Comparison of ENCODE assay signal across 20 cellular contexts in genomic region chr11:94835571-94835970, GRCh38.
DNase-seq lines count a peak whose midpoint lies in the region; ATAC-seq and TF ChIP-seq lines count a peak whose summit lies in the region.
"Had no signal": no experiment of that assay in that cellular context is flagged by ENCODE, and none has a peak within 500 bp of the region (broad histone marks: within the 10 kb centered on the region; RNA-seq: fewer than 3 reads in every experiment).

No MANE protein-coding gene starts in this region.

- H3K9me3 Mint-ChIP-seq in chondrocyte (ENCODE audit: low read depth) = no peaks in the 10 kb centered on the region
- H3K9me3 Mint-ChIP-seq: activated CD4-positive, alpha-beta T cell treated with anti-CD3 and anti-CD28 coated beads, Interleukin-2, amount 10 ng/mL, durations not matched to agents 7 days and 5 days; activated naive CD4-positive, alpha-beta T cell treated with anti-CD3 and anti-CD28 coated beads, Interleukin-2, amount 10 ng/mL, durations not matched to agents 7 days and 5 days had no signal

- CTCF ChIA-PET in PC-9 (lab: Charles Lee) = no interaction called here

- H3K4me3 Mint-ChIP-seq in chondrocyte (ENCODE audit: unreplicated experiment) = no peak overlapping the region
- H3K4me3 Mint-ChIP-seq: activated CD4-positive, alpha-beta T cell treated with anti-CD3 and anti-CD28 coated beads, Interleukin-2, amount 10 ng/mL, durations not matched to agents 7 days and 5 days; activated naive CD4-positive, alpha-beta T cell treated with anti-CD3 and anti-CD28 coated beads, Interleukin-2, amount 10 ng/mL, durations not matched to agents 7 days and 5 days had no signal

- H3K4me2 ChIP-seq in PC-9 = no peak overlapping the region

- no peak overlapping the region for H2AFZ ChIP-seq in PC-9

- H3K4me1 Mint-ChIP-seq in chondrocyte (ENCODE audit: low read depth) = peaks cover 42% of the 10 kb centered on the region
- H3K4me1 Mint-ChIP-seq: activated CD4-positive, alpha-beta T cell treated with anti-CD3 and anti-CD28 coated beads, Interleukin-2, amount 10 ng/mL, durations not matched to agents 7 days and 5 days; activated naive CD4-positive, alpha-beta T cell treated with anti-CD3 and anti-CD28 coated beads, Interleukin-2, amount 10 ng/mL, durations not matched to agents 7 days and 5 days had no signal

- H3K4me3 ChIP-seq in PC-9 = no peak overlapping the region
- H3K4me3 ChIP-seq in right lobe of liver = no peak overlapping the region
- H3K4me3 ChIP-seq in upper lobe of right lung = no peak overlapping the region
- H3K4me3 ChIP-seq: pancreas, SK-N-MC, skin epidermis, suprapubic skin had no signal

- peaks cover 63% of the 10 kb centered on the region for H3F3A ChIP-seq in PC-9 (ENCODE audit: insufficient read depth, low read depth)

- H3K9me3 ChIP-seq in PC-9 (ENCODE audit: insufficient read depth, low read depth) = no peaks in the 10 kb centered on the region
- H3K9me3 ChIP-seq in right lobe of liver = no peaks in the 10 kb centered on the region
- H3K9me3 ChIP-seq in upper lobe of right lung = no peaks in the 10 kb centered on the region
- H3K9me3 ChIP-seq: pancreas, suprapubic skin had no signal

- ATAC-seq in right lobe of liver = peak in 3 of 4 donors; percentile 24 to 56 (median 37)
- ATAC-seq in upper lobe of right lung = no peak
- ATAC-seq in GM18861 (IDR thresholded peaks at IDR 0.05; ENCODE audit: unreplicated experiment) = no peak
- ATAC-seq: pancreas had no signal

- POLR2A ChIA-PET in PC-9 (lab: Charles Lee; ENCODE audit: unreplicated experiment) = no interaction called here

- no peaks in the 10 kb centered on the region for H3K27me3 ChIP-seq in PC-9 (ENCODE audit: insufficient read depth, low read depth)
- no peaks in the 10 kb centered on the region for H3K27me3 ChIP-seq in right lobe of liver
- no peaks in the 10 kb centered on the region for H3K27me3 ChIP-seq in upper lobe of right lung
- H3K27me3 ChIP-seq: pancreas, suprapubic skin had no signal

- no peak for TF ChIP-seq CTCF in PC-9 (conservative IDR thresholded peaks at IDR 0.05)
- no peak for TF ChIP-seq CTCF in chondrocyte (IDR thresholded peaks at IDR 0.05)
- no peak for TF ChIP-seq CTCF in right lobe of liver (IDR thresholded peaks at IDR 0.05)
- TF ChIP-seq CTCF in upper lobe of right lung (IDR thresholded peaks at IDR 0.05) = no peak

- no peaks in the 10 kb centered on the region for H3K27me3 Mint-ChIP-seq in chondrocyte (ENCODE audit: low read depth)
- H3K27me3 Mint-ChIP-seq: activated CD4-positive, alpha-beta T cell treated with anti-CD3 and anti-CD28 coated beads, Interleukin-2, amount 10 ng/mL, durations not matched to agents 7 days and 5 days; activated naive CD4-positive, alpha-beta T cell treated with anti-CD3 and anti-CD28 coated beads, Interleukin-2, amount 10 ng/mL, durations not matched to agents 7 days and 5 days had no signal

- no peak for TF ChIP-seq POLR2A in right lobe of liver (IDR thresholded peaks at IDR 0.05)

- no TSS peak for BruUV-seq in PC-9 (replicated peaks; lab: Mats Ljungman, UMichigan)

- peaks cover 76% of the 10 kb centered on the region for H3K36me3 ChIP-seq in PC-9 (ENCODE audit: low read depth)
- H3K36me3 ChIP-seq in right lobe of liver = peaks cover 0 to 17% (median 7%) of the 10 kb centered on the region in 4 donors
- H3K36me3 ChIP-seq in upper lobe of right lung = peaks cover 30% of the 10 kb centered on the region
- H3K36me3 ChIP-seq: pancreas had no signal

- peaks cover 54% of the 10 kb centered on the region for H3K79me2 ChIP-seq in PC-9 (ENCODE audit: low read depth)

- H3K27ac ChIP-seq in PC-9 (peak overlapping the region; percentile 42), right lobe of liver (peak overlapping the region in 1 of 3 donors; percentile 70), upper lobe of right lung (peak overlapping the region; percentile 15)
- H3K27ac ChIP-seq: pancreas, SK-N-MC, suprapubic skin had no signal

- peaks cover 22% of the 10 kb centered on the region for H4K20me1 ChIP-seq in PC-9 (ENCODE audit: insufficient read depth)

- H3K27ac Mint-ChIP-seq in chondrocyte (ENCODE audit: unreplicated experiment) = peak overlapping the region; percentile 34
- H3K27ac Mint-ChIP-seq: activated CD4-positive, alpha-beta T cell treated with anti-CD3 and anti-CD28 coated beads, Interleukin-2, amount 10 ng/mL, durations not matched to agents 7 days and 5 days; activated naive CD4-positive, alpha-beta T cell treated with anti-CD3 and anti-CD28 coated beads, Interleukin-2, amount 10 ng/mL, durations not matched to agents 7 days and 5 days had no signal

- intact Hi-C loops in PC-9 (cut with micrococcal nuclease; ENCODE audit: unreplicated experiment) = no loop called here
- intact Hi-C loops in right lobe of liver (cut with DNase I) = no loop called here
- intact Hi-C loops in upper lobe of right lung (cut with DNase I) = no loop called here

- no peak for DNase-seq in PC-9
- DNase-seq in chondrocyte (ENCODE audit: low spot score) = no peak
- DNase-seq in right lobe of liver = no peak
- DNase-seq in upper lobe of right lung = no peak
- no peak for DNase-seq in activated naive CD4-positive, alpha-beta T cell treated with anti-CD3 and anti-CD28 coated beads, Interleukin-2, amount 50 U/mL, for 16 hours
- no peak for DNase-seq in occipital lobe (lab: John Stamatoyannopoulos, UW)
- DNase-seq: activated CD4-positive, alpha-beta T cell treated with anti-CD3 and anti-CD28 coated beads, Interleukin-2, amount 10 ng/mL, durations not matched to agents 7 days and 5 days; activated naive CD4-positive, alpha-beta T cell treated with anti-CD3 and anti-CD28 coated beads, Interleukin-2, amount 10 ng/mL, durations not matched to agents 7 days and 5 days; activated T-cell treated with anti-CD3 and anti-CD28 coated beads for 4 hours; effector memory CD4-positive, alpha-beta T cell; KG1; NCI-H1092; NCI-H526; pancreas; stimulated activated CD4-positive, alpha-beta T cell treated with anti-CD3 and anti-CD28 coated beads, Interleukin-4, amount 100 ng/mL, for 4 hours; stimulated activated CD8-positive, alpha-beta memory T cell treated with anti-CD3 and anti-CD28 coated beads, Interleukin-4, amount 100 ng/mL, for 48 hours had no signal

- H3K4me1 ChIP-seq in PC-9 (replicated peaks; ENCODE audit: insufficient read depth) = peaks cover 13% of the 10 kb centered on the region
- peaks cover 0 to 68% (median 23%) of the 10 kb centered on the region in 4 donors for H3K4me1 ChIP-seq in right lobe of liver
- peaks cover 46% of the 10 kb centered on the region for H3K4me1 ChIP-seq in upper lobe of right lung

- peaks cover 21% of the 10 kb centered on the region for H3K36me3 Mint-ChIP-seq in chondrocyte (ENCODE audit: low read depth)
- H3K36me3 Mint-ChIP-seq: activated naive CD4-positive, alpha-beta T cell treated with anti-CD3 and anti-CD28 coated beads, Interleukin-2, amount 10 ng/mL, durations not matched to agents 7 days and 5 days had no signal

- H3K9me2 ChIP-seq in PC-9 (ENCODE audit: insufficient read depth) = no peaks in the 10 kb centered on the region

- WGBS in right lobe of liver (ENCODE audit: insufficient coverage, low coverage, low lambda C conversion rate, missing lambda C conversion rate) = 7% methylated on average over 2 of the region's 2 CpGs

Comparison
In these comparisons a context has a peak if more than half of its experiments do, and no peak if none do; other contexts are left out.
1. ATAC-seq: peak in right lobe of liver (3 of 4); none in upper lobe of right lung (single experiment) and GM18861 (single experiment).